ENCODE assay signal across 11 cellular contexts in the genomic region with DNA sequence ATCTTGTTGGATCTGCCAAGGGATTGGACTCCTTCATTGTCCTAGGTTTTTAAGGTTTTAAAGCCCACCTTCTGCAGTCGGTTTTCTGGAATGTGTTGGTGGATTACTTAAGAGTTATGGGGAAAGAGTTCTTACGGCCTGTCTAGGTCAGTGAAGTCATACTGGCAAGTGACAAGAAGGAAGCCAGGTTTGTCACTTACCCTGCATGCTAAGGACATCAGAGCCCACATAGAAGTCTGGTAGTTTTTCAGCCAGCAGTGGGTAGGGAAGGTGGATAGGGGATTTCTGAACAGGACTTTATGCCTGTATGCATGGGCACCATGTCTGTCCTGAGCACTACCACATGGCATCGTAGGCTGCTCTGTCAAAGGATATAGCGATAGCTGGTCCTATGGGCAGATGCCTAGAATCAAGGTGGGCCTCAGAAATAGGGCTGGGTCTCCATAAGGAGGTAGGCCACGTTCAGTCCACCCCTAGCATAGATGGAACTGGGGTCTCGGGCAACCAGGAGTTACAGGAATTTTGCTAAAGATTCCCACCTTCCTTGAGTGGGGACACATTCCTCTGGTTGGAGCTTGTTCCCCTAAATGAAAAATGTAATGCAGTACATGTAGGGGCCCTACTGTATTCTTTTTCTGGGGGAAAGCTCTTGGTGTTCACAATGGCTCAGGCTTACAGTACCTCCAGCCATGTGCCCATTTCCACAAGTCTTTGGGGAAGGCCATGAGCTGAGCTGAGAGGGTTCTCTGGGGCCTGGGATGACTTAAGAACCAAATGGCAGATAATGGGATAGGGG. TPM values are rescaled to one million over a fixed set of nuclear protein-coding genes. Genes with fewer than 3 reads are reported as not detected.
DNase-seq lines count a peak whose midpoint lies in the region; ATAC-seq and TF ChIP-seq lines count a peak whose summit lies in the region.
"Had no signal": no experiment of that assay in that cellular context is flagged by ENCODE, and none has a peak within 500 bp of the region (broad histone marks: within the 10 kb centered on the region; RNA-seq: fewer than 3 reads in every experiment).

No MANE protein-coding gene starts in this region.

- POLR2A ChIA-PET in Panc1 (lab: Charles Lee), result no interaction called here

- peaks cover 27% of the 10 kb centered on the region for H3K4me1 Mint-ChIP-seq in endodermal cell

- H3K36me3 ChIP-seq in Panc1 (ENCODE audit: control insufficient read depth, insufficient read depth, low read length) (peaks cover 27% of the 10 kb centered on the region), endodermal cell (ENCODE audit: control insufficient read depth, insufficient read depth, low read length) (peaks cover 68% of the 10 kb centered on the region), uterus (no peaks in the 10 kb centered on the region)

- H3K27ac ChIP-seq in Panc1 (ENCODE audit: low read length) (peak overlapping the region; percentile 70), endodermal cell (ENCODE audit: low read depth, low read length) (no peak overlapping the region), uterus (no peak overlapping the region)

- TF ChIP-seq POLR2A in uterus (IDR thresholded peaks at IDR 0.05), result no peak

- in situ Hi-C loops in Panc1 (cut with HindIII; ENCODE audit: low pct_unique_long_range_greater_than_20kb, low sequenced_read_pairs), result no loop called here

- no TSS peak for BruUV-seq in Panc1 (replicated peaks; lab: Mats Ljungman, UMichigan)

- H3K9ac ChIP-seq in endodermal cell (ENCODE audit: extremely low read depth, low read length, poor library complexity, severe bottlenecking), result peak overlapping the region; percentile 1

- ATAC-seq in Panc1 (no peak), HG03159 (IDR thresholded peaks at IDR 0.05; ENCODE audit: unreplicated experiment) (no peak)
- ATAC-seq: right cardiac atrium had no signal

- no peaks in the 10 kb centered on the region for H3K9me3 Mint-ChIP-seq in endodermal cell

- H3K27me3 Mint-ChIP-seq in endodermal cell (ENCODE audit: insufficient read depth), result no peaks in the 10 kb centered on the region

- H3K4me3 Mint-ChIP-seq in endodermal cell, result peak overlapping the region; percentile 97

- H3K4me3 ChIP-seq in Panc1 (ENCODE audit: low read depth in 2 of 2, low read length in 2 of 2) (no peak overlapping the region), endodermal cell (ENCODE audit: low read length) (peak overlapping the region; percentile 90), uterus (no peak overlapping the region)
- H3K4me3 ChIP-seq: tibial nerve had no signal

- WGBS in endodermal cell (ENCODE audit: insufficient coverage in 1 of 2, insufficient read length in 1 of 2), 2 experiments, result 93 to 100% methylated on average over 5 to 6 of the region's 6 CpGs

- H3K27me3 ChIP-seq in Panc1 (ENCODE audit: control insufficient read depth, insufficient read depth, low read length), result no peaks in the 10 kb centered on the region
- no peaks in the 10 kb centered on the region for H3K27me3 ChIP-seq in endodermal cell (ENCODE audit: control insufficient read depth, insufficient read depth, low read length, poor library complexity, severe bottlenecking)
- no peaks in the 10 kb centered on the region for H3K27me3 ChIP-seq in uterus
- H3K27me3 ChIP-seq: tibial nerve had no signal

- no peaks in the 10 kb centered on the region for H3K9me3 ChIP-seq in Panc1 (ENCODE audit: control insufficient read depth, insufficient read depth, low read depth, low read length)
- no peaks in the 10 kb centered on the region for H3K9me3 ChIP-seq in endodermal cell (ENCODE audit: control insufficient read depth, low read length)
- H3K9me3 ChIP-seq in uterus, result no peaks in the 10 kb centered on the region
- H3K9me3 ChIP-seq: tibial nerve had no signal

- H3K4me1 ChIP-seq in Panc1 (ENCODE audit: control insufficient read depth, insufficient read depth, low read length) (peaks cover 31% of the 10 kb centered on the region), endodermal cell (ENCODE audit: control insufficient read depth, insufficient read depth, low read length) (peaks cover 4% of the 10 kb centered on the region), uterus (peaks cover 7 to 12% of the 10 kb centered on the region in 2 donors)

- intact Hi-C loops in Panc1 (cut with micrococcal nuclease; ENCODE audit: unreplicated experiment), result no loop called here
- intact Hi-C loops in uterus (cut with DNase I; ENCODE audit: low total_unique reads), result no loop called here

- TF ChIP-seq CTCF in Panc1 (IDR thresholded peaks at IDR 0.05) (no peak), endodermal cell (conservative IDR thresholded peaks at IDR 0.05) (no peak), uterus (IDR thresholded peaks at IDR 0.05) (no peak)

- peak overlapping the region; percentile 56 for H3K27ac Mint-ChIP-seq in endodermal cell

- peaks cover 64% of the 10 kb centered on the region for H3K36me3 Mint-ChIP-seq in endodermal cell (ENCODE audit: low read depth)

- DNase-seq in stimulated activated CD4-positive, alpha-beta T cell treated with anti-CD3 and anti-CD28 coated beads, Interleukin-15, amount 100 ng/mL, for 24 hours, result peak; percentile 38
- no peak for DNase-seq in stimulated activated CD4-positive, alpha-beta T cell treated with anti-CD3 and anti-CD28 coated beads, Interleukin-12 subunit alpha, Interleukin-12 subunit beta, amount 100 ng/mL, for 4 hours
- DNase-seq in Panc1 (ENCODE audit: low read depth, low spot score) (no peak), endodermal cell (no peak), NCI-H1694 treated with DMSO at 0.1 percent for 48 hours (lab: John Stamatoyannopoulos, UW) (no peak), uterus (no peak), COR-L47 (lab: John Stamatoyannopoulos, UW) (no peak)
- DNase-seq: NCI-H2029 had no signal

- CTCF ChIA-PET in Panc1 (lab: Charles Lee), result no interaction called here

RNA-seq across cellular contexts. Expression of gene TRPV2, which starts 27.4 kb away (rescaled TPM):
- total RNA-seq in Panc1 (2021; ENCODE audit: unreplicated experiment), result 34.9 TPM
- polyA plus RNA-seq in Panc1 (2012; ENCODE audit: insufficient read length), result 50.8 TPM
- 1 to 10 TPM in 1 of 2 donors, under 1 TPM in 1; 0.51 to 1.1 TPM for total RNA-seq in endodermal cell
- polyA plus RNA-seq in endodermal cell (2013, experiment 1 of 2), result 1.4 TPM
- polyA plus RNA-seq in endodermal cell (2013, experiment 2 of 2), result 2.1 TPM
- total RNA-seq in uterus, result 10 to 100 TPM in 2 of 4 donors, 1 to 10 TPM in 2; 6.2 to 26.2 (median 12.9) TPM

RNA-seq across cellular contexts. Expression of gene LRRC75A, which starts 49.2 kb away (rescaled TPM):
- 1.2 TPM for total RNA-seq in Panc1 (2021; ENCODE audit: unreplicated experiment)
- 1.3 TPM for polyA plus RNA-seq in Panc1 (2012; ENCODE audit: insufficient read length)
- 1 to 10 TPM; 3.2 to 5.0 TPM for total RNA-seq in endodermal cell
- polyA plus RNA-seq in endodermal cell (2013, experiment 1 of 2), result 6.6 TPM
- polyA plus RNA-seq in endodermal cell (2013, experiment 2 of 2), result 5.7 TPM
- total RNA-seq in uterus, result 1 to 10 TPM in 3 of 4 donors, under 1 TPM in 1; 0.26 to 6.0 (median 3.7) TPM
